In genomic region chr2:128560718-128561117, GRCh38 we compare ENCODE assay signal across 18 cellular contexts.
DNase-seq lines count a peak whose midpoint lies in the region; ATAC-seq and TF ChIP-seq lines count a peak whose summit lies in the region.
"Had no signal": no experiment of that assay in that cellular context is flagged by ENCODE, and none has a peak within 500 bp of the region (broad histone marks: within the 10 kb centered on the region; RNA-seq: fewer than 3 reads in every experiment).

No MANE protein-coding gene starts in this region.

- in situ Hi-C loops in IMR-90 (cut with MboI; ENCODE audit: low sequenced_read_pairs): no loop called here

- TF ChIP-seq CTCF in IMR-90 (conservative IDR thresholded peaks at IDR 0.05; ENCODE audit: low read depth, low read length) (no peak), lung (IDR thresholded peaks at IDR 0.05; ENCODE audit: control extremely low read depth, extremely low read depth) (no peak), GM10248 (IDR thresholded peaks at IDR 0.05; ENCODE audit: control extremely low read depth, extremely low read depth, low read depth, missing control alignments) (no peak)

- H3K9me3 ChIP-seq in IMR-90 (ENCODE audit: control insufficient read depth, insufficient read depth, low read length) (no peaks in the 10 kb centered on the region), lung (ENCODE audit: control insufficient read depth in 2 of 2, insufficient read depth in 1 of 2, low read length in 1 of 2) (no peaks in the 10 kb centered on the region)
- H3K9me3 ChIP-seq: A549, Caco-2 had no signal

- intact Hi-C loops in IMR-90 (cut with micrococcal nuclease): no loop called here

- no peak for TF ChIP-seq RAD21 in IMR-90 (IDR thresholded peaks at IDR 0.05; ENCODE audit: low read length)

- WGBS in IMR-90 (ENCODE audit: extremely low coverage in 2 of 2, insufficient read length in 1 of 2), 2 experiments: no CpG with 5 or more reads among the region's 4 CpGs
- WGBS in lung, 2 donors: 95 to 97% methylated on average over 4 of the region's 4 CpGs

- CTCF ChIA-PET in IMR-90 (lab: Yijun Ruan, JAX) (no interaction called here), GM10248 (lab: Yijun Ruan, JAX) (no interaction called here)

- H2AK9ac ChIP-seq in IMR-90 (replicated peaks; ENCODE audit: low read depth, low read length, poor library complexity): no peak overlapping the region

- dilution Hi-C loops in IMR-90 (cut with HindIII; ENCODE audit: low sequenced_read_pairs, unreplicated experiment): no loop called here

- no peaks in the 10 kb centered on the region for H4K20me1 ChIP-seq in IMR-90 (ENCODE audit: insufficient read depth, low read length)

- H3K18ac ChIP-seq in IMR-90 (ENCODE audit: low read depth, low read length): no peak overlapping the region

- no TSS peak for BruUV-seq in IMR-90 (replicated peaks; lab: Mats Ljungman, UMichigan)

- no peak overlapping the region for H4K8ac ChIP-seq in IMR-90 (ENCODE audit: low read depth in 2 of 2, low read length in 2 of 2)

- no peaks in the 10 kb centered on the region for H3K79me1 ChIP-seq in IMR-90 (ENCODE audit: low read depth in 1 of 2, low read length in 2 of 2)

- no peak overlapping the region for H2BK5ac ChIP-seq in IMR-90 (ENCODE audit: low read depth, low read length, poor library complexity, severe bottlenecking)

- no peaks in the 10 kb centered on the region for H3K36me3 ChIP-seq in IMR-90 (ENCODE audit: control insufficient read depth, insufficient read depth, low read length)
- H3K36me3 ChIP-seq in lung (ENCODE audit: control insufficient read depth in 2 of 2, insufficient read depth in 2 of 2, low read length in 2 of 2): no peaks in the 10 kb centered on the region

- H3K9ac ChIP-seq in IMR-90 (ENCODE audit: low read depth, low read length): no peak overlapping the region
- H3K9ac ChIP-seq: GM23248 had no signal

- no peak overlapping the region for H2BK20ac ChIP-seq in IMR-90 (ENCODE audit: low read depth, low read length)

- H3K14ac ChIP-seq in IMR-90 (replicated peaks; ENCODE audit: low read depth, low read length): 0 out of 2 replicates have a peak overlapping the region, but pooled peaks have one; percentile 3

- H2BK15ac ChIP-seq in IMR-90 (ENCODE audit: low read depth, low read length): no peak overlapping the region; the same call in 2 of the 3 replicates

- H2BK120ac ChIP-seq in IMR-90 (ENCODE audit: low read depth, low read length): peak overlapping the region; percentile 5

- no peak overlapping the region for H3K4me2 ChIP-seq in IMR-90 (ENCODE audit: low read depth, low read length)
- H3K4me2 ChIP-seq: A549 had no signal

- H3K4ac ChIP-seq in IMR-90 (ENCODE audit: low read depth, low read length): no peak overlapping the region

- ATAC-seq in IMR-90 (ENCODE audit: low read depth) (no peak), lung (ENCODE audit: insufficient read depth, low FRiP score) (no peak), SK-N-SH treated with all-trans-retinoic acid at 6 μM for 48 hours (no peak)
- ATAC-seq: A549, GM12878 had no signal

- H3K27me3 ChIP-seq in IMR-90 (ENCODE audit: control insufficient read depth, insufficient read depth, low read length): no peaks in the 10 kb centered on the region
- H3K27me3 ChIP-seq in lung (ENCODE audit: control insufficient read depth, insufficient read depth): no peaks in the 10 kb centered on the region

- H3K4me1 ChIP-seq in IMR-90 (ENCODE audit: control insufficient read depth, insufficient read depth, low read length) (peaks cover 15% of the 10 kb centered on the region), lung (ENCODE audit: control insufficient read depth in 2 of 2, insufficient read depth in 2 of 2, low read length in 2 of 2) (peaks cover 0 to 1% of the 10 kb centered on the region in 2 donors)
- H3K4me1 ChIP-seq: A549, Caco-2 had no signal

- no peak overlapping the region for H3K23ac ChIP-seq in IMR-90 (ENCODE audit: low read depth, low read length)

- no peak for TF ChIP-seq POLR2A in IMR-90 (IDR thresholded peaks at IDR 0.05; ENCODE audit: low read depth, low read length)

- H2AK5ac ChIP-seq in IMR-90 (ENCODE audit: low read depth, low read length): no peak overlapping the region; the same call in 1 of the 2 replicates

- no peak overlapping the region for H3K56ac ChIP-seq in IMR-90 (ENCODE audit: extremely low read depth, insufficient read depth, low read length)

- no peak overlapping the region for H2AFZ ChIP-seq in IMR-90 (replicated peaks; ENCODE audit: low read length, poor library complexity)
- H2AFZ ChIP-seq: GM23248 had no signal

- POLR2A ChIA-PET in IMR-90 (lab: Charles Lee; ENCODE audit: unreplicated experiment) (no interaction called here), GM10248 (lab: Yijun Ruan, JAX) (no interaction called here)

- DNase-seq in IMR-90 (no peak), amniotic epithelial cell (ENCODE audit: low read depth) (peak; percentile 64), lung (ENCODE audit: low spot score) (peak; percentile 9), AG08395 (ENCODE audit: low spot score) (no peak), GM10248 (ENCODE audit: extremely low spot score) (no peak)
- DNase-seq: 8988T; ACHN; C1 segment of cervical spinal cord; Caco-2; CD4-positive, alpha-beta memory T cell; DMS153; DND-41; GM23248; H7; HCEC 1CT had no signal

- H3K27ac ChIP-seq in IMR-90 (ENCODE audit: insufficient read depth, low read length) (no peak overlapping the region), lung (ENCODE audit: low read depth in 1 of 2, low read length in 1 of 2) (no peak overlapping the region)
- H3K27ac ChIP-seq: A549, GM23248 had no signal

- H3K4me3 ChIP-seq in IMR-90 (ENCODE audit: insufficient read depth, low read depth, low read length) (no peak overlapping the region), lung (no peak overlapping the region)
- H3K4me3 ChIP-seq: A549, GM12878, GM23248 had no signal

- no peak overlapping the region for H4K91ac ChIP-seq in IMR-90 (ENCODE audit: insufficient read depth, low read depth, low read length)

- peaks cover 11% of the 10 kb centered on the region for H3K9me1 ChIP-seq in IMR-90 (ENCODE audit: insufficient read depth, low read length)

- no peak overlapping the region for H4K5ac ChIP-seq in IMR-90 (ENCODE audit: low read depth, low read length)

TF ChIP-seq in IMR-90, 13 proteins besides CTCF, POLR2A, EP300 and RAD21:
- no peak for TF ChIP-seq RFX5 (IDR thresholded peaks at IDR 0.05; ENCODE audit: low read depth, low read length)
- no peak for TF ChIP-seq RCOR1 (IDR thresholded peaks at IDR 0.05; ENCODE audit: insufficient replicate concordance, low read length)
- TF ChIP-seq MAFK (IDR thresholded peaks at IDR 0.05; ENCODE audit: low read depth, low read length): no peak
- TF ChIP-seq NFE2L2 (IDR thresholded peaks at IDR 0.05; ENCODE audit: low read depth, low read length): no peak
- TF ChIP-seq CEBPB (IDR thresholded peaks at IDR 0.05; ENCODE audit: low read depth, low read length): no peak
- TF ChIP-seq CHD1 (IDR thresholded peaks at IDR 0.05; ENCODE audit: low read depth, low read length): no peak

TF ChIP-seq in SK-N-SH treated with all-trans-retinoic acid at 6 μM for 48 hours, 23 proteins besides CTCF, POLR2A, EP300 and RAD21:
- TF ChIP-seq SNAI2 (CRISPR knock-in tag; IDR thresholded peaks at IDR 0.05): no peak
- no peak for TF ChIP-seq OSR1 (CRISPR knock-in tag; IDR thresholded peaks at IDR 0.05)
- TF ChIP-seq ZFP3 (CRISPR knock-in tag; IDR thresholded peaks at IDR 0.05): no peak
- TF ChIP-seq ZFP30 (CRISPR knock-in tag; IDR thresholded peaks at IDR 0.05): no peak

Comparison
In these comparisons a context has a peak if more than half of its experiments do, and no peak if none do; other contexts are left out.
1. DNase-seq: peak in amniotic epithelial cell (single experiment) and lung (single experiment); none in IMR-90 (single experiment), AG08395 (single experiment) and GM10248 (single experiment).